In genomic region chr5:84228266-84228665, GRCh38 we compare ENCODE assay signal across 1 cellular context.
TF ChIP-seq lines count a peak whose summit lies in the region.

No MANE protein-coding gene starts in this region.

TF ChIP-seq in GM12878, 131 proteins besides CTCF, POLR2A, EP300 and RAD21 (continued from another document):
- TF ChIP-seq ZNF687 (IDR thresholded peaks at IDR 0.05) (no peak), NBN (IDR thresholded peaks at IDR 0.05) (no peak), ZBTB4 (CRISPR knock-in tag; IDR thresholded peaks at IDR 0.05) (no peak), KAT2A (conservative IDR thresholded peaks at IDR 0.05; ENCODE audit: control insufficient read depth, low read depth, low read length) (no peak), E4F1 (IDR thresholded peaks at IDR 0.05; ENCODE audit: borderline replicate concordance, partially characterized antibody) (no peak)
